22 cellular contexts compared by ENCODE assay signal in the genomic region with DNA sequence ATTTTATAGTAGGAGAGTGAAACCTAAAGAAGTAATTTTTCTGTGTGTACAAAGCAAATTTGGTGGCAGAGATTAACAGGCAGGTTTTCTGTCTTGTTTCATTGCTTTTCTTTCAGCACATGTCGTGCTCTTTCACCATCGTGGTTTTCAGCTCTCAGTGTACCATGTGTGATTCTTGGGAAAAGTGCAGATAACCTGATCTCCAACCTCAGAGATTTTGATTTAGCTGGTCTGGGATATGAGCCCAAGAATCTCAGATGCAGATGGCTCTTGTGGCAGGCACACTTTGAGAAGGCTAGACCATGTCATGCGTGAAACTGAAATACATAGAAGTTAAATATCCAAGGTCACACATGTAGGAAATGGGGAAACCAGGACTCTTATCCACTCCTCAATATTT.
"Had no signal": no experiment of that assay in that cellular context is flagged by ENCODE, and none has a peak within 500 bp of the region (broad histone marks: within the 10 kb centered on the region; RNA-seq: fewer than 3 reads in every experiment).

No MANE protein-coding gene starts in this region.

- H3K36me3 ChIP-seq: colonic mucosa, gastroesophageal sphincter, heart left ventricle, left ventricle myocardium inferior, tibial nerve had no signal

- H3K4me3 Mint-ChIP-seq: activated CD4-positive, alpha-beta T cell treated with anti-CD3 and anti-CD28 coated beads, Interleukin-2, amount 10 ng/mL, durations not matched to agents 7 days and 5 days; activated naive CD4-positive, alpha-beta T cell treated with anti-CD3 and anti-CD28 coated beads, Interleukin-2, amount 10 ng/mL, durations not matched to agents 7 days and 5 days; endodermal cell; nephron progenitor cell; T-helper 1 cell treated with Interleukin-12 subunit alpha and Interleukin-12 subunit beta and Interleukin-4 antibody, amounts not matched to agents 30 μg/mL and 1 μg/mL, for 36 hours had no signal

- H3K27ac Mint-ChIP-seq: activated CD4-positive, alpha-beta T cell treated with anti-CD3 and anti-CD28 coated beads, Interleukin-2, amount 10 ng/mL, durations not matched to agents 7 days and 5 days; activated naive CD4-positive, alpha-beta T cell treated with anti-CD3 and anti-CD28 coated beads, Interleukin-2, amount 10 ng/mL, durations not matched to agents 7 days and 5 days; endodermal cell; nephron progenitor cell; T-helper 1 cell treated with Interleukin-12 subunit alpha and Interleukin-12 subunit beta and Interleukin-4 antibody, amounts not matched to agents 30 μg/mL and 1 μg/mL, for 36 hours had no signal

- DNase-seq: activated CD4-positive, alpha-beta T cell treated with anti-CD3 and anti-CD28 coated beads, Interleukin-2, amount 10 ng/mL, durations not matched to agents 7 days and 5 days; activated CD8-positive, alpha-beta memory T cell treated with anti-CD3 and anti-CD28 coated beads for 24 hours; activated CD8-positive, alpha-beta memory T cell treated with anti-CD3 and anti-CD28 coated beads, Interleukin-2, amount 50 U/mL, for 48 hours; activated effector memory CD4-positive, alpha-beta T cell treated with Interleukin-2 at 50 U/mL for 16 hours; activated naive CD4-positive, alpha-beta T cell treated with anti-CD3 and anti-CD28 coated beads, Interleukin-2, amount 10 ng/mL, durations not matched to agents 7 days and 5 days; activated T-cell treated with anti-CD3 and anti-CD28 coated beads, Interleukin-2, amount 50 U/mL, for 48 hours; colonic mucosa; endodermal cell; heart left ventricle; left ventricle myocardium inferior; mammary epithelial cell; midbrain; nephron progenitor cell; nucleus accumbens; posterior cingulate gyrus; retina; stimulated activated naive CD8-positive, alpha-beta T cell treated with anti-CD3 and anti-CD28 coated beads, Interleukin-15, Interleukin-2, amounts not matched to agents 100 U/mL and 50 U/mL, for 24 hours; substantia nigra had no signal

- H3K9me3 ChIP-seq: colonic mucosa, gastroesophageal sphincter had no signal

- H3K27me3 ChIP-seq: colonic mucosa, gastroesophageal sphincter, heart left ventricle, tibial nerve had no signal

- H3K27ac ChIP-seq: colonic mucosa, epithelial cell of prostate, gastroesophageal sphincter, heart left ventricle, left ventricle myocardium inferior, tibial nerve had no signal

- H3K4me3 ChIP-seq: colonic mucosa, gastroesophageal sphincter, heart left ventricle, left ventricle myocardium inferior, tibial nerve had no signal

- ATAC-seq: heart left ventricle; stimulated activated naive CD8-positive, alpha-beta T cell treated with anti-CD3 and anti-CD28 coated beads, Interleukin-15, Interleukin-2, amounts not matched to agents 100 U/mL and 50 U/mL, for 24 hours had no signal

- H3K36me3 Mint-ChIP-seq: activated naive CD4-positive, alpha-beta T cell treated with anti-CD3 and anti-CD28 coated beads, Interleukin-2, amount 10 ng/mL, durations not matched to agents 7 days and 5 days had no signal

- H3K4me1 Mint-ChIP-seq: activated CD4-positive, alpha-beta T cell treated with anti-CD3 and anti-CD28 coated beads, Interleukin-2, amount 10 ng/mL, durations not matched to agents 7 days and 5 days; activated naive CD4-positive, alpha-beta T cell treated with anti-CD3 and anti-CD28 coated beads, Interleukin-2, amount 10 ng/mL, durations not matched to agents 7 days and 5 days; nephron progenitor cell had no signal

- H3K27me3 Mint-ChIP-seq: activated CD4-positive, alpha-beta T cell treated with anti-CD3 and anti-CD28 coated beads, Interleukin-2, amount 10 ng/mL, durations not matched to agents 7 days and 5 days; activated naive CD4-positive, alpha-beta T cell treated with anti-CD3 and anti-CD28 coated beads, Interleukin-2, amount 10 ng/mL, durations not matched to agents 7 days and 5 days had no signal

- H3K4me1 ChIP-seq: colonic mucosa, gastroesophageal sphincter, heart left ventricle, left ventricle myocardium inferior, tibial nerve had no signal

- H3K9me3 Mint-ChIP-seq: activated CD4-positive, alpha-beta T cell treated with anti-CD3 and anti-CD28 coated beads, Interleukin-2, amount 10 ng/mL, durations not matched to agents 7 days and 5 days; activated naive CD4-positive, alpha-beta T cell treated with anti-CD3 and anti-CD28 coated beads, Interleukin-2, amount 10 ng/mL, durations not matched to agents 7 days and 5 days; endodermal cell; nephron progenitor cell; T-helper 1 cell treated with Interleukin-12 subunit alpha and Interleukin-12 subunit beta and Interleukin-4 antibody, amounts not matched to agents 30 μg/mL and 1 μg/mL, for 36 hours had no signal
